8 cellular contexts compared by ENCODE assay signal in genomic region chr14:88551936-88552565, GRCh38. TPM values are rescaled to one million over a fixed set of nuclear protein-coding genes. Genes with fewer than 3 reads are reported as not detected.
DNase-seq lines count a peak whose midpoint lies in the region; ATAC-seq and TF ChIP-seq lines count a peak whose summit lies in the region.

No MANE protein-coding gene starts in this region.

- H3K36me3 ChIP-seq in MG63 (no peaks in the 10 kb centered on the region), ectodermal cell (ENCODE audit: control insufficient read depth, insufficient read depth, low read length) (peaks cover 18% of the 10 kb centered on the region)

- peak overlapping the region; percentile 50 for H3K27ac Mint-ChIP-seq in mesothelial cell of epicardium
- peak overlapping the region; percentile 71 for H3K27ac Mint-ChIP-seq in type B pancreatic cell

- H3K27me3 ChIP-seq in MG63 (no peaks in the 10 kb centered on the region), ectodermal cell (ENCODE audit: control insufficient read depth, insufficient read depth, low read length, poor library complexity, severe bottlenecking) (no peaks in the 10 kb centered on the region)

- no peak overlapping the region for H3K27ac ChIP-seq in ectodermal cell (ENCODE audit: insufficient read depth, low read depth, low read length, poor library complexity, severe bottlenecking)

- H3K4me3 ChIP-seq in AG04449 (ENCODE audit: low read depth, low read length) (peak overlapping the region; percentile 80), MG63 (peak overlapping the region; percentile 61), ectodermal cell (ENCODE audit: insufficient read depth, low read depth, low read length) (peak overlapping the region; percentile 16)

- H3K9me3 Mint-ChIP-seq in mesothelial cell of epicardium (no peaks in the 10 kb centered on the region), type B pancreatic cell (no peaks in the 10 kb centered on the region)

- H3K27me3 Mint-ChIP-seq in mesothelial cell of epicardium (ENCODE audit: low read depth) (no peaks in the 10 kb centered on the region), type B pancreatic cell (peaks cover 3% of the 10 kb centered on the region)

- H3K4me3 Mint-ChIP-seq in mesothelial cell of epicardium = peak overlapping the region; percentile 77
- peak overlapping the region; percentile 96 for H3K4me3 Mint-ChIP-seq in type B pancreatic cell

- H3K4me1 ChIP-seq in ectodermal cell (ENCODE audit: control insufficient read depth, insufficient read depth, low read length) = peaks cover 11% of the 10 kb centered on the region

- POLR2A ChIA-PET in AG04449 (lab: Yijun Ruan, JAX) = no interaction called here

- TF ChIP-seq CTCF in AG04449 (IDR thresholded peaks at IDR 0.05; ENCODE audit: insufficient read depth, low read length, missing control alignments) (no peak), mesothelial cell of epicardium (IDR thresholded peaks at IDR 0.05; ENCODE audit: unreplicated experiment) (no peak), type B pancreatic cell (conservative IDR thresholded peaks at IDR 0.05) (no peak)

- H3K36me3 Mint-ChIP-seq in mesothelial cell of epicardium (peaks cover 6% of the 10 kb centered on the region), type B pancreatic cell (peaks cover 9% of the 10 kb centered on the region)

- 69 to 70% methylated on average over 26 to 27 of the region's 27 CpGs for WGBS in ectodermal cell, 2 experiments

- H3K9me3 ChIP-seq in MG63 = no peaks in the 10 kb centered on the region
- H3K9me3 ChIP-seq in ectodermal cell (ENCODE audit: control insufficient read depth, low read length) = no peaks in the 10 kb centered on the region

- DNase-seq in AG04449 (ENCODE audit: low read depth, low spot score) (no peak), MG63 (peak; percentile 22), mesothelial cell of epicardium (ENCODE audit: low spot score in 2 of 2, unreplicated experiment in 2 of 2) (no peak), type B pancreatic cell (ENCODE audit: extremely low spot score, unreplicated experiment) (no peak), NCI-H2029 (lab: John Stamatoyannopoulos, UW) (no peak)

- CTCF ChIA-PET in AG04449 (lab: Yijun Ruan, JAX) = interaction anchor here (0.9 to 3.0 kb wide), 3 partner anchors 30 to 363 kb away, joined by 3 to 15 read pairs (median 5); no protein-coding TSS in a partner anchor

- no peak for ATAC-seq in HG02884 (IDR thresholded peaks at IDR 0.05; ENCODE audit: unreplicated experiment)
- no peak for ATAC-seq in GM21390 (IDR thresholded peaks at IDR 0.05; ENCODE audit: unreplicated experiment)

- H3K4me1 Mint-ChIP-seq in mesothelial cell of epicardium = peaks cover 33% of the 10 kb centered on the region
- peaks cover 34% of the 10 kb centered on the region for H3K4me1 Mint-ChIP-seq in type B pancreatic cell (ENCODE audit: unreplicated experiment)

RNA-seq across cellular contexts. Expression of gene PTPN21, which starts 2.8 kb away (rescaled TPM):
- 1.5 and 4.2 TPM in 2 replicates for total RNA-seq in MG63 (2014; rRNA removed; shearing (Covaris generic); ENCODE audit: low replicate concordance)
- 24.1 TPM for polyA plus RNA-seq in ectodermal cell (2013, experiment 1 of 4)
- polyA plus RNA-seq in ectodermal cell (2013, experiment 2 of 4) = 28.3 TPM
- polyA plus RNA-seq in ectodermal cell (2013, experiment 3 of 4) = 17.1 TPM
- 20.5 TPM for polyA plus RNA-seq in ectodermal cell (2013, experiment 4 of 4)
- total RNA-seq in mesothelial cell of epicardium (31.3 to 34.0 TPM (median 31.5 TPM) in 3 replicates), type B pancreatic cell (ENCODE audit: low replicate concordance) (19.6 and 21.4 TPM in 2 replicates)

RNA-seq across cellular contexts. Expression of gene ZC3H14, which starts 10.8 kb away (rescaled TPM):
- total RNA-seq in MG63 (2014; rRNA removed; shearing (Covaris generic); ENCODE audit: low replicate concordance) = 44.9 and 54.1 TPM in 2 replicates
- polyA plus RNA-seq in ectodermal cell (2013, experiment 1 of 4) = 135 TPM
- polyA plus RNA-seq in ectodermal cell (2013, experiment 2 of 4) = 135 TPM
- 103 TPM for polyA plus RNA-seq in ectodermal cell (2013, experiment 3 of 4)
- 116 TPM for polyA plus RNA-seq in ectodermal cell (2013, experiment 4 of 4)
- total RNA-seq in mesothelial cell of epicardium = 83.5 to 88.6 TPM (median 85.0 TPM) in 3 replicates
- total RNA-seq in type B pancreatic cell (ENCODE audit: low replicate concordance) = 58.5 and 90.0 TPM in 2 replicates

Comparison
In these comparisons a context has a peak if more than half of its experiments do, and no peak if none do; other contexts are left out.
1. H3K4me3 ChIP-seq: peak in every context shown above with its lines; median percentile 80 in AG04449; 61 in MG63; 16 in ectodermal cell.